In the genomic region with DNA sequence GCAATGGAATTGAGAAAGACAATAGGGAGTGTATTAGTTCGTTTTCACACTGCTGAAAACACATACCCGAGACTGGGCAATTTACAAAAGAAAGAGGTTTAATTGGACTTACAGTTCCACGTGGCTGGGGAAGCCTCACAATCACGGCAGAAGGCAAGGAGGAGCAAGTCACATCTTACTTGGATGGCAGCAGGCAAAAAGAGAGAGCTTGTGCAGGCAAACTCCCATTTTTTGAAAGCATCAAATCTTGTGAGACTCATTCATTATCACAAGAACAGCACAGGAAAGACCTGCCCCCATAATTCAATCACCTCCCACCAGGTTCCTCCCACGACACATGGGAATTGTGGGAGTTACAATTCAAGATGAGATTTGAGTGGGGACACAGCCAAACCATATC, we compare ENCODE assay signal across 1 cellular context. TPM values are rescaled to one million over a fixed set of nuclear protein-coding genes. Genes with fewer than 3 reads are reported as not detected.
"Had no signal": no experiment of that assay in that cellular context is flagged by ENCODE, and none has a peak within 500 bp of the region (broad histone marks: within the 10 kb centered on the region; RNA-seq: fewer than 3 reads in every experiment).

No MANE protein-coding gene starts in this region.

RNA-seq across cellular contexts. Expression of gene MAP7, which starts 34.1 kb away (rescaled TPM):
- total RNA-seq: OCI-LY7 had no signal
